In the genomic region with DNA sequence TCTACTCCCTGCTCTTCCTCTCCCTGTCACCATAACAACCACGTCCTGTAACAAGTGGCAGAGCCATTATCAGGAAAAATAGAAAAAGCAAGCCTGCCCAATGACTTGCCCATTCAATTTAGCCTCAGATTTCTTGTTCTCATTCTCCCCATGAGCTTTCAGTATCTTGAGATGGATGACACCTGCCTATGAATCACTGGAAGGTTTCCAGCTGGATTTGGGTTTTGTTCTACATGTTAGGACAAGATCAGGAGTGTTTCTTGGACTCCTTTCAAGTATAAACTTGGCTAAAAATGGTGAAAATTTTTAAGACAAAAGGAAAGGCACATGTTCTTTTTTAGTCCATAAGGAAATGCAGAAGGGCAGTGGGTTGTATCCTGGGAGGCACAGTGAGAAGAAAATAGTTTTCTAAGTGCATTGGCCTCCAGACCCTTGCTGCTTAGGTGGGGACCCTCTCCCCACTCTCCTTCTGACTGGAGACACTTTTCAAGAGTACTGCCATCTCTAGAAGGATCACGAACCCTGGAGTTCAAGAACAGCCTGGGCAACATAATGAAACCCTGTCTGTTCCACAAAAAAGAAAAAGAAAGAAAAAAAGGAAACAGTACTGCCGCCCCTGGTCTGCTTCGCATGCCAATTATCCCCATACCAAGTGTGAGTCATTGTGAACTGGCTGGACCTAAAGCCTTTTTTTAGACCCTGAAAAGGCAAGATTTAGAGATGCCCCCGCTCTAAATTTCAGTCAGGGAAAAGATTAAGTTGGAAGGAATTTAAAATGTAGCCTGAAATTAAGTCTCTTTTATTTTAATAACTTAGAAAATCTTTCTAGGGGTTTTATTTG, we compare ENCODE assay signal across 1 cellular context.
TF ChIP-seq lines count a peak whose summit lies in the region.

No MANE protein-coding gene starts in this region.

TF ChIP-seq in SK-N-SH, 30 proteins besides CTCF, POLR2A, EP300 and RAD21 (continued from another document):
- TF ChIP-seq, protein P1, sequence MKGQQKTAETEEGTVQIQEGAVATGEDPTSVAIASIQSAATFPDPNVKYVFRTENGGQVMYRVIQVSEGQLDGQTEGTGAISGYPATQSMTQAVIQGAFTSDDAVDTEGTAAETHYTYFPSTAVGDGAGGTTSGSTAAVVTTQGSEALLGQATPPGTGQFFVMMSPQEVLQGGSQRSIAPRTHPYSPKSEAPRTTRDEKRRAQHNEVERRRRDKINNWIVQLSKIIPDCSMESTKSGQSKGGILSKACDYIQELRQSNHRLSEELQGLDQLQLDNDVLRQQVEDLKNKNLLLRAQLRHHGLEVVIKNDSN (IDR thresholded peaks at IDR 0.05; ENCODE audit: borderline replicate concordance, low read depth): 0 out of 2 replicates have a peak, but pooled peaks have one; percentile 9
- TF ChIP-seq FOSL2 (IDR thresholded peaks at IDR 0.05; ENCODE audit: borderline replicate concordance, low read depth) (peak; percentile 83), NFIC (IDR thresholded peaks at IDR 0.05; ENCODE audit: borderline replicate concordance) (peak; percentile 78)
